In genomic region chr3:49769516-49769915, GRCh38 we compare ENCODE assay signal across 1 cellular context.
TF ChIP-seq lines count a peak whose summit lies in the region.

No MANE protein-coding gene starts in this region.

TF ChIP-seq in IMR-90, 13 proteins besides CTCF, POLR2A, EP300 and RAD21:
- TF ChIP-seq CHD1 (IDR thresholded peaks at IDR 0.05; ENCODE audit: low read depth, low read length), result no peak
- TF ChIP-seq MXI1 (IDR thresholded peaks at IDR 0.05; ENCODE audit: borderline replicate concordance, low read depth, low read length), result no peak
- TF ChIP-seq, protein P1, sequence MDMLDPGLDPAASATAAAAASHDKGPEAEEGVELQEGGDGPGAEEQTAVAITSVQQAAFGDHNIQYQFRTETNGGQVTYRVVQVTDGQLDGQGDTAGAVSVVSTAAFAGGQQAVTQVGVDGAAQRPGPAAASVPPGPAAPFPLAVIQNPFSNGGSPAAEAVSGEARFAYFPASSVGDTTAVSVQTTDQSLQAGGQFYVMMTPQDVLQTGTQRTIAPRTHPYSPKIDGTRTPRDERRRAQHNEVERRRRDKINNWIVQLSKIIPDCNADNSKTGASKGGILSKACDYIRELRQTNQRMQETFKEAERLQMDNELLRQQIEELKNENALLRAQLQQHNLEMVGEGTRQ (IDR thresholded peaks at IDR 0.05; ENCODE audit: low read depth, low read length), result no peak
- no peak for TF ChIP-seq MAZ (IDR thresholded peaks at IDR 0.05; ENCODE audit: borderline replicate concordance, low read depth, low read length)
- no peak for TF ChIP-seq CEBPB (IDR thresholded peaks at IDR 0.05; ENCODE audit: low read depth, low read length)
- TF ChIP-seq FOS (IDR thresholded peaks at IDR 0.05; ENCODE audit: low read depth, low read length), result no peak
- TF ChIP-seq RCOR1 (IDR thresholded peaks at IDR 0.05; ENCODE audit: insufficient replicate concordance, low read length), result no peak
- no peak for TF ChIP-seq RFX5 (IDR thresholded peaks at IDR 0.05; ENCODE audit: low read depth, low read length)
- TF ChIP-seq SMC3 (IDR thresholded peaks at IDR 0.05; ENCODE audit: low read depth, low read length), result no peak
- no peak for TF ChIP-seq BHLHE40 (IDR thresholded peaks at IDR 0.05; ENCODE audit: low read depth, low read length)
- no peak for TF ChIP-seq NFE2L2 (IDR thresholded peaks at IDR 0.05; ENCODE audit: low read depth, low read length)
- no peak for TF ChIP-seq MAFK (IDR thresholded peaks at IDR 0.05; ENCODE audit: low read depth, low read length)
- no peak for TF ChIP-seq ELK1 (IDR thresholded peaks at IDR 0.05; ENCODE audit: borderline replicate concordance, low read depth, low read length)
